ENCODE assay signal across 22 cellular contexts in genomic region chr9:73327149-73327548, GRCh38.
"Had no signal": no experiment of that assay in that cellular context is flagged by ENCODE, and none has a peak within 500 bp of the region (broad histone marks: within the 10 kb centered on the region; RNA-seq: fewer than 3 reads in every experiment).

No MANE protein-coding gene starts in this region.

- H3K4me2 ChIP-seq: SK-N-SH had no signal

- ATAC-seq: activated naive CD4-positive, alpha-beta T cell treated with anti-CD3 and anti-CD28 coated beads, Interleukin-2, amount 50 U/mL, for 72 hours; activated naive CD8-positive, alpha-beta T cell treated with anti-CD3 and anti-CD28 coated beads, Interleukin-2, amount 50 U/mL, for 24 hours; activated T-cell treated with anti-CD3 and anti-CD28 coated beads, Interleukin-2, amount 50 U/mL, for 4 hours; Right ventricle myocardium inferior had no signal

- H3K9ac ChIP-seq: SK-N-SH had no signal

- FAIRE-seq: astrocyte had no signal

- DNase-seq: activated B cell treated with CpG ODN at 0.5 μM for 24 hours; activated CD4-positive, alpha-beta memory T cell treated with anti-CD3 and anti-CD28 coated beads for 36 hours; activated CD4-positive, alpha-beta T cell treated with anti-CD3 and anti-CD28 coated beads for 1 hour; activated CD4-positive, alpha-beta T cell treated with anti-CD3 and anti-CD28 coated beads, Interleukin-2, amount 10 ng/mL, durations not matched to agents 7 days and 5 days; activated CD8-positive, alpha-beta memory T cell treated with anti-CD3 and anti-CD28 coated beads for 24 hours; activated effector memory CD4-positive, alpha-beta T cell treated with anti-CD3 and anti-CD28 coated beads, Interleukin-2, amount 50 U/mL, for 16 hours; activated naive CD4-positive, alpha-beta T cell treated with Interleukin-2 at 50 U/mL for 16 hours; activated naive CD8-positive, alpha-beta T cell treated with anti-CD3 and anti-CD28 coated beads, Interleukin-2, amount 50 U/mL, for 24 hours; activated T-cell treated with anti-CD3 and anti-CD28 coated beads, Interleukin-2, amount 50 U/mL, for 4 hours; amniotic stem cell; Karpas-422; NCI-H1105 treated with DMSO at 0.1 percent for 48 hours; NCI-H1436 treated with DMSO at 0.1 percent for 48 hours; NCI-H187; NCI-H2081; NCI-H510A treated with DMSO at 0.1 percent for 48 hours; NCI-H69; SK-N-SH; T-helper 1 cell had no signal

- H3K9me2 ChIP-seq: SK-N-SH had no signal

- H3K9me3 ChIP-seq: SK-N-SH had no signal
